In the genomic region with DNA sequence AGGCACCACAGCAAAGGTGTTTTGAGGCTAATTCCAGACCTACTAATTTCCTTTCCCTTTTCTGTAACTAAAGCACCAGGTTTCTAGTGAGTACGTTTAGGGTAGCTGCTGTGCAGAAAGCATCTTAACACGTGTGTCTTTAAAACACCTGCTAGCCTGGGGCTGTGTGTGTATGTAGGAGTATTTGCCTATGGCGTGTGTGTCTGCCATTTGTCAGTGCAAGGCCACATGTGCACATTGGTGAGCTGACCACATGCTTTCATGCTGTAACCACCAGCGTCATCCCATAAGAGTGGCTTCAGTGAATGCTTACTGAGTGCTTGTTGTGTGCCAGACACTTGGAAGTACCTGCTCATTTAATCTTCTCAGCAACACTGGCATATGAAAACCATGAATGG, we compare ENCODE assay signal across 21 cellular contexts.
DNase-seq lines count a peak whose midpoint lies in the region; ATAC-seq and TF ChIP-seq lines count a peak whose summit lies in the region.
"Had no signal": no experiment of that assay in that cellular context is flagged by ENCODE, and none has a peak within 500 bp of the region (broad histone marks: within the 10 kb centered on the region; RNA-seq: fewer than 3 reads in every experiment).

No MANE protein-coding gene starts in this region.

- DNase-seq in right atrium auricular region (ENCODE audit: low spot score): peak; percentile 38
- DNase-seq in Right ventricle myocardium inferior (ENCODE audit: missing footprints): no peak
- peak; percentile 4 for DNase-seq in RWPE2 (ENCODE audit: low spot score)
- no peak for DNase-seq in mucosa of descending colon
- DNase-seq in ureter (ENCODE audit: low spot score): peak; percentile 6
- DNase-seq: DMS53, EL, NCI-H1092 treated with DMSO at 0.1 percent for 48 hours, NCI-H146, NCI-H2171 treated with DMSO at 0.1 percent for 48 hours, NCI-H446 treated with DMSO at 0.1 percent for 48 hours, NCI-H82, OCI-M1, RPMI8226 had no signal

- intact Hi-C loops in Right ventricle myocardium inferior (cut with DNase I) (no loop called here), mucosa of descending colon (cut with DNase I, micrococcal nuclease) (no loop called here)

- H3K27me3 ChIP-seq in right atrium auricular region: no peaks in the 10 kb centered on the region
- no peaks in the 10 kb centered on the region for H3K27me3 ChIP-seq in RWPE2 (ENCODE audit: insufficient read depth, poor library complexity, severe bottlenecking)
- H3K27me3 ChIP-seq: BLaER1 had no signal

- H3K36me3 ChIP-seq in right atrium auricular region (peaks cover 5% of the 10 kb centered on the region), RWPE2 (ENCODE audit: low read depth) (no peaks in the 10 kb centered on the region), mucosa of descending colon (ENCODE audit: low read depth) (no peaks in the 10 kb centered on the region)

- H3K27ac ChIP-seq in right atrium auricular region: no peak overlapping the region
- no peak overlapping the region for H3K27ac ChIP-seq in RWPE2 (ENCODE audit: poor library complexity, severe bottlenecking)
- H3K27ac ChIP-seq: BLaER1 had no signal

- ATAC-seq in Right ventricle myocardium inferior (no peak), RWPE2 (ENCODE audit: low read depth) (no peak), mucosa of descending colon (peak; percentile 35), HG03095 (IDR thresholded peaks at IDR 0.05; ENCODE audit: unreplicated experiment) (no peak), GM18517 (IDR thresholded peaks at IDR 0.05; ENCODE audit: unreplicated experiment) (no peak), GM21576 (IDR thresholded peaks at IDR 0.05; ENCODE audit: unreplicated experiment) (no peak)
- ATAC-seq: CD8-positive, alpha-beta T cell; GM12878; K562 had no signal

- H3K4me1 ChIP-seq in right atrium auricular region (peaks cover 0 to 6% of the 10 kb centered on the region in 2 donors), RWPE2 (ENCODE audit: insufficient read depth, poor library complexity, severe bottlenecking) (no peaks in the 10 kb centered on the region), mucosa of descending colon (ENCODE audit: low read depth) (peaks cover 4% of the 10 kb centered on the region)

- H3K9me3 ChIP-seq in right atrium auricular region (no peaks in the 10 kb centered on the region), RWPE2 (ENCODE audit: severe bottlenecking) (no peaks in the 10 kb centered on the region), mucosa of descending colon (no peaks in the 10 kb centered on the region)
- H3K9me3 ChIP-seq: BLaER1 had no signal

- no peak overlapping the region for H3K4me3 ChIP-seq in right atrium auricular region
- no peak overlapping the region for H3K4me3 ChIP-seq in RWPE2 (ENCODE audit: severe bottlenecking)
- no peak overlapping the region for H3K4me3 ChIP-seq in mucosa of descending colon
- H3K4me3 ChIP-seq: BLaER1, GM12878, K562 had no signal

- TF ChIP-seq CTCF in right atrium auricular region (IDR thresholded peaks at IDR 0.05) (no peak), RWPE2 (IDR thresholded peaks at IDR 0.05; ENCODE audit: poor library complexity, severe bottlenecking) (no peak), mucosa of descending colon (IDR thresholded peaks at IDR 0.05) (no peak)

Comparison
In these comparisons a context has a peak if more than half of its experiments do, and no peak if none do; other contexts are left out.
1. DNase-seq: peak in right atrium auricular region (single experiment), RWPE2 (single experiment) and ureter (single experiment); none in Right ventricle myocardium inferior (single experiment) and mucosa of descending colon (0 of 3).